ENCODE assay signal across 1 cellular context in genomic region chr5:53826503-53826902, GRCh38.
TF ChIP-seq lines count a peak whose summit lies in the region.

No MANE protein-coding gene starts in this region.

TF ChIP-seq in GM23338, 12 proteins besides CTCF, POLR2A, EP300 and RAD21 (continued from another document):
- TF ChIP-seq, protein P1, sequence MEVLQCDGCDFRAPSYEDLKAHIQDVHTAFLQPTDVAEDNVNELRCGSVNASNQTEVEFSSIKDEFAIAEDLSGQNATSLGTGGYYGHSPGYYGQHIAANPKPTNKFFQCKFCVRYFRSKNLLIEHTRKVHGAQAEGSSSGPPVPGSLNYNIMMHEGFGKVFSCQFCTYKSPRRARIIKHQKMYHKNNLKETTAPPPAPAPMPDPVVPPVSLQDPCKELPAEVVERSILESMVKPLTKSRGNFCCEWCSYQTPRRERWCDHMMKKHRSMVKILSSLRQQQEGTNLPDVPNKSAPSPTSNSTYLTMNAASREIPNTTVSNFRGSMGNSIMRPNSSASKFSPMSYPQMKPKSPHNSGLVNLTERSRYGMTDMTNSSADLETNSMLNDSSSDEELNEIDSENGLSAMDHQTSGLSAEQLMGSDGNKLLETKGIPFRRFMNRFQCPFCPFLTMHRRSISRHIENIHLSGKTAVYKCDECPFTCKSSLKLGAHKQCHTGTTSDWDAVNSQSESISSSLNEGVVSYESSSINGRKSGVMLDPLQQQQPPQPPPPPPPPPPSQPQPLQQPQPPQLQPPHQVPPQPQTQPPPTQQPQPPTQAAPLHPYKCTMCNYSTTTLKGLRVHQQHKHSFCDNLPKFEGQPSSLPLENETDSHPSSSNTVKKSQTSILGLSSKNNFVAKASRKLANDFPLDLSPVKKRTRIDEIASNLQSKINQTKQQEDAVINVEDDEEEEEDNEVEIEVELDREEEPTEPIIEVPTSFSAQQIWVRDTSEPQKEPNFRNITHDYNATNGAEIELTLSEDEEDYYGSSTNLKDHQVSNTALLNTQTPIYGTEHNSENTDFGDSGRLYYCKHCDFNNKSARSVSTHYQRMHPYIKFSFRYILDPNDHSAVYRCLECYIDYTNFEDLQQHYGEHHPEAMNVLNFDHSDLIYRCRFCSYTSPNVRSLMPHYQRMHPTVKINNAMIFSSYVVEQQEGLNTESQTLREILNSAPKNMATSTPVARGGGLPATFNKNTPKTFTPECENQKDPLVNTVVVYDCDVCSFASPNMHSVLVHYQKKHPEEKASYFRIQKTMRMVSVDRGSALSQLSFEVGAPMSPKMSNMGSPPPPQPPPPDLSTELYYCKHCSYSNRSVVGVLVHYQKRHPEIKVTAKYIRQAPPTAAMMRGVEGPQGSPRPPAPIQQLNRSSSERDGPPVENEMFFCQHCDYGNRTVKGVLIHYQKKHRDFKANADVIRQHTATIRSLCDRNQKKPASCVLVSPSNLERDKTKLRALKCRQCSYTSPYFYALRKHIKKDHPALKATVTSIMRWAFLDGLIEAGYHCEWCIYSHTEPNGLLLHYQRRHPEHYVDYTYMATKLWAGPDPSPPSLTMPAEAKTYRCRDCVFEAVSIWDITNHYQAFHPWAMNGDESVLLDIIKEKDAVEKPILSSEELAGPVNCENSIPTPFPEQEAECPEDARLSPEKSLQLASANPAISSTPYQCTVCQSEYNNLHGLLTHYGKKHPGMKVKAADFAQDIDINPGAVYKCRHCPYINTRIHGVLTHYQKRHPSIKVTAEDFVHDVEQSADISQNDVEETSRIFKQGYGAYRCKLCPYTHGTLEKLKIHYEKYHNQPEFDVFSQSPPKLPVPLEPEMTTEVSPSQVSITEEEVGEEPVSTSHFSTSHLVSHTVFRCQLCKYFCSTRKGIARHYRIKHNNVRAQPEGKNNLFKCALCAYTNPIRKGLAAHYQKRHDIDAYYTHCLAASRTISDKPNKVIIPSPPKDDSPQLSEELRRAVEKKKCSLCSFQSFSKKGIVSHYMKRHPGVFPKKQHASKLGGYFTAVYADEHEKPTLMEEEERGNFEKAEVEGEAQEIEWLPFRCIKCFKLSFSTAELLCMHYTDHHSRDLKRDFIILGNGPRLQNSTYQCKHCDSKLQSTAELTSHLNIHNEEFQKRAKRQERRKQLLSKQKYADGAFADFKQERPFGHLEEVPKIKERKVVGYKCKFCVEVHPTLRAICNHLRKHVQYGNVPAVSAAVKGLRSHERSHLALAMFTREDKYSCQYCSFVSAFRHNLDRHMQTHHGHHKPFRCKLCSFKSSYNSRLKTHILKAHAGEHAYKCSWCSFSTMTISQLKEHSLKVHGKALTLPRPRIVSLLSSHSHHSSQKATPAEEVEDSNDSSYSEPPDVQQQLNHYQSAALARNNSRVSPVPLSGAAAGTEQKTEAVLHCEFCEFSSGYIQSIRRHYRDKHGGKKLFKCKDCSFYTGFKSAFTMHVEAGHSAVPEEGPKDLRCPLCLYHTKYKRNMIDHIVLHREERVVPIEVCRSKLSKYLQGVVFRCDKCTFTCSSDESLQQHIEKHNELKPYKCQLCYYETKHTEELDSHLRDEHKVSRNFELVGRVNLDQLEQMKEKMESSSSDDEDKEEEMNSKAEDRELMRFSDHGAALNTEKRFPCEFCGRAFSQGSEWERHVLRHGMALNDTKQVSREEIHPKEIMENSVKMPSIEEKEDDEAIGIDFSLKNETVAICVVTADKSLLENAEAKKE (CRISPR knock-in tag; IDR thresholded peaks at IDR 0.05): no peak
- TF ChIP-seq REST (IDR thresholded peaks at IDR 0.05; ENCODE audit: unreplicated experiment) (no peak), POLR2AphosphoS5 (IDR thresholded peaks at IDR 0.05; ENCODE audit: low read depth) (no peak), NANOG (IDR thresholded peaks at IDR 0.05; ENCODE audit: borderline replicate concordance) (no peak), ZNF331 (CRISPR knock-in tag; IDR thresholded peaks at IDR 0.05; ENCODE audit: low read depth) (no peak), EZH2 (IDR thresholded peaks at IDR 0.05; ENCODE audit: low read depth, unreplicated experiment) (no peak), JUNB (IDR thresholded peaks at IDR 0.05; ENCODE audit: unreplicated experiment) (no peak), STAT1 (IDR thresholded peaks at IDR 0.05; ENCODE audit: unreplicated experiment) (no peak)
- TF ChIP-seq, protein P2, sequence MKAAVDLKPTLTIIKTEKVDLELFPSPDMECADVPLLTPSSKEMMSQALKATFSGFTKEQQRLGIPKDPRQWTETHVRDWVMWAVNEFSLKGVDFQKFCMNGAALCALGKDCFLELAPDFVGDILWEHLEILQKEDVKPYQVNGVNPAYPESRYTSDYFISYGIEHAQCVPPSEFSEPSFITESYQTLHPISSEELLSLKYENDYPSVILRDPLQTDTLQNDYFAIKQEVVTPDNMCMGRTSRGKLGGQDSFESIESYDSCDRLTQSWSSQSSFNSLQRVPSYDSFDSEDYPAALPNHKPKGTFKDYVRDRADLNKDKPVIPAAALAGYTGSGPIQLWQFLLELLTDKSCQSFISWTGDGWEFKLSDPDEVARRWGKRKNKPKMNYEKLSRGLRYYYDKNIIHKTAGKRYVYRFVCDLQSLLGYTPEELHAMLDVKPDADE (IDR thresholded peaks at IDR 0.05): no peak
